ENCODE assay signal across 15 cellular contexts in genomic region chr7:15370441-15370840, GRCh38.
DNase-seq lines count a peak whose midpoint lies in the region; ATAC-seq, FAIRE-seq and TF ChIP-seq lines count a peak whose summit lies in the region.
"Had no signal": no experiment of that assay in that cellular context is flagged by ENCODE, and none has a peak within 500 bp of the region (broad histone marks: within the 10 kb centered on the region; RNA-seq: fewer than 3 reads in every experiment).

No MANE protein-coding gene starts in this region.

- RAD21 ChIA-PET in GM12878 (lab: Charles Lee; ENCODE audit: unreplicated experiment) = no interaction called here

- H2AFZ ChIP-seq in GM12878 (ENCODE audit: control insufficient read depth, low read depth, low read length) = no peak overlapping the region
- H2AFZ ChIP-seq: GM23338 had no signal

- no peak for DNase-seq in GM12878 (ENCODE audit: low read depth, low spot score)
- peak; percentile 67 for DNase-seq in globus pallidus (ENCODE audit: low spot score)
- DNase-seq in pons (ENCODE audit: low spot score) = peak; percentile 76
- DNase-seq in NCI-H2227 (lab: John Stamatoyannopoulos, UW; ENCODE audit: unreplicated experiment) = no peak
- no peak for DNase-seq in activated T-cell treated with anti-CD3 and anti-CD28 coated beads, Interleukin-2, amount 50 U/mL, for 1 hour
- DNase-seq in left colon = no peak
- DNase-seq: ACHN; Calu3; CD4-positive, alpha-beta T cell; DMS79; H7; IMR-90 had no signal

- ATAC-seq in GM12878 (no peak; the same call in 2 of the 3 replicates), left colon (no peak)
- no peak for ATAC-seq in activated CD4-positive, CD25-positive, alpha-beta regulatory T cell treated with anti-CD3 and anti-CD28 coated beads, Interleukin-2, amount 50 U/mL, for 24 hours
- ATAC-seq: GM23338 had no signal

- POLR2A ChIA-PET in GM12878 (lab: Charles Lee) = no interaction called here

- H3K4me3 ChIP-seq in GM12878 = no peak overlapping the region
- H3K4me3 ChIP-seq: GM23338 had no signal

- TF ChIP-seq POLR2A in GM12878 (IDR thresholded peaks at IDR 0.05; ENCODE audit: low read depth, low read length) = no peak

- intact Hi-C loops in GM12878 (cut with micrococcal nuclease; ENCODE audit: unreplicated experiment) (no loop called here), left colon (cut with DNase I, micrococcal nuclease) (no loop called here)

- H3K4me2 ChIP-seq in GM12878 (ENCODE audit: control insufficient read depth, insufficient read depth) = no peak overlapping the region
- H3K4me2 ChIP-seq: GM23338 had no signal

- TF ChIP-seq EP300 in GM12878 (IDR thresholded peaks at IDR 0.05; ENCODE audit: borderline replicate concordance in 1 of 2, control insufficient read depth in 1 of 2, low read depth in 2 of 2, low read length in 2 of 2) = no peak

- no peaks in the 10 kb centered on the region for H3K79me2 ChIP-seq in GM12878 (ENCODE audit: control insufficient read depth, insufficient read depth, low read length)

- no peak overlapping the region for H3K9ac ChIP-seq in GM12878 (ENCODE audit: control insufficient read depth, insufficient read depth, low read length)

- H3K27ac ChIP-seq in GM12878 (ENCODE audit: control insufficient read depth, insufficient read depth) = no peak overlapping the region

- SMC1A ChIA-PET in GM12878 (lab: Charles Lee; ENCODE audit: uncharacterized antibody, unreplicated experiment) = no interaction called here

- H3K36me3 ChIP-seq in GM12878 (ENCODE audit: control insufficient read depth in 2 of 2, insufficient read depth in 2 of 2, low read length in 1 of 2) = no peaks in the 10 kb centered on the region

- in situ Hi-C loops in GM12878 (cut with MboI) = no loop called here

- H3K4me1 ChIP-seq in GM12878 (ENCODE audit: control insufficient read depth, insufficient read depth, low read length) = no peaks in the 10 kb centered on the region

- TF ChIP-seq CTCF in GM12878 (IDR thresholded peaks at IDR 0.05 in 2 of 3, conservative IDR thresholded peaks at IDR 0.05 in 1 of 3; ENCODE audit: control insufficient read depth in 2 of 3, extremely low read depth in 1 of 3, insufficient read depth in 1 of 3, low read depth in 3 of 3, low read length in 3 of 3) = no peak

- no peaks in the 10 kb centered on the region for H3K27me3 ChIP-seq in GM12878 (replicated peaks in 1 of 2; ENCODE audit: control insufficient read depth in 2 of 2, insufficient read depth in 2 of 2, low read length in 1 of 2)

- no peak for FAIRE-seq in GM12878 (lab: Jason Lieb, UNC)
- FAIRE-seq: GM12891 had no signal

- H4K20me1 ChIP-seq in GM12878 (ENCODE audit: control insufficient read depth, insufficient read depth) = no peaks in the 10 kb centered on the region

- CTCF ChIA-PET in GM12878 (lab: Yijun Ruan, JAX) = no interaction called here

- H3K9me3 ChIP-seq in GM12878 (replicated peaks; ENCODE audit: control insufficient read depth, insufficient read depth, low read length) = no peaks in the 10 kb centered on the region

- WGBS in GM12878 (ENCODE audit: insufficient coverage, insufficient replicate concordance, low lambda C conversion rate, missing lambda C conversion rate) = 0% methylated on average over 1 of the region's 1 CpG

- no TSS peak for BruUV-seq in GM12878 (replicated peaks; lab: Mats Ljungman, UMichigan)

- no peak for TF ChIP-seq RAD21 in GM12878 (IDR thresholded peaks at IDR 0.05; ENCODE audit: insufficient read depth, low read depth, low read length)

TF ChIP-seq in GM12878, 131 proteins besides CTCF, POLR2A, EP300 and RAD21:
- TF ChIP-seq MTA2 (IDR thresholded peaks at IDR 0.05; ENCODE audit: low read depth) (peak; percentile 27; the same call in 1 of the 2 replicates), JUNB (IDR thresholded peaks at IDR 0.05) (no peak)

Comparison
In these comparisons a context has a peak if more than half of its experiments do, and no peak if none do; other contexts are left out.
1. DNase-seq: peak in globus pallidus (single experiment) and pons (single experiment); none in GM12878 (single experiment), NCI-H2227 (single experiment), activated T-cell treated with anti-CD3 and anti-CD28 coated beads, Interleukin-2, amount 50 U/mL, for 1 hour (single experiment) and left colon (0 of 2).